In genomic region chr14:103508930-103509329, GRCh38 we compare ENCODE assay signal across 13 cellular contexts.
"Had no signal": no experiment of that assay in that cellular context is flagged by ENCODE, and none has a peak within 500 bp of the region (broad histone marks: within the 10 kb centered on the region; RNA-seq: fewer than 3 reads in every experiment).

No MANE protein-coding gene starts in this region.

- H3K36me3 ChIP-seq: ovary had no signal

- H3K27ac ChIP-seq: brain microvascular endothelial cell, esophagus squamous epithelium, foreskin keratinocyte, ovary, SJCRH30, skin epidermis, tibial nerve had no signal

- H3K4me1 ChIP-seq: SJCRH30 had no signal

- H3K27me3 ChIP-seq: brain microvascular endothelial cell, esophagus squamous epithelium, foreskin keratinocyte, ovary, SJCRH30, tibial nerve had no signal

- H3K9me3 ChIP-seq: esophagus squamous epithelium, ovary, SJCRH30, tibial nerve had no signal

- H3K4me3 ChIP-seq: esophagus squamous epithelium, ovary, SJCRH30, skin epidermis, tibial nerve had no signal

- ATAC-seq: activated CD4-positive, CD25-positive, alpha-beta regulatory T cell treated with anti-CD3 and anti-CD28 coated beads, Interleukin-2, amount 50 U/mL, for 24 hours; foreskin keratinocyte; left lobe of liver had no signal

- DNase-seq: activated CD4-positive, alpha-beta memory T cell treated with anti-CD3 and anti-CD28 coated beads, Interleukin-2, amount 10 ng/mL, durations not matched to agents 7 days and 5 days; activated CD8-positive, alpha-beta memory T cell treated with anti-CD3 and anti-CD28 coated beads, Interleukin-2, amount 50 U/mL, for 4 hours; activated naive CD4-positive, alpha-beta T cell treated with anti-CD3 and anti-CD28 coated beads for 36 hours; amniotic stem cell; brain microvascular endothelial cell; esophagus squamous epithelium; foreskin keratinocyte; SJCRH30 had no signal
